In the genomic region with DNA sequence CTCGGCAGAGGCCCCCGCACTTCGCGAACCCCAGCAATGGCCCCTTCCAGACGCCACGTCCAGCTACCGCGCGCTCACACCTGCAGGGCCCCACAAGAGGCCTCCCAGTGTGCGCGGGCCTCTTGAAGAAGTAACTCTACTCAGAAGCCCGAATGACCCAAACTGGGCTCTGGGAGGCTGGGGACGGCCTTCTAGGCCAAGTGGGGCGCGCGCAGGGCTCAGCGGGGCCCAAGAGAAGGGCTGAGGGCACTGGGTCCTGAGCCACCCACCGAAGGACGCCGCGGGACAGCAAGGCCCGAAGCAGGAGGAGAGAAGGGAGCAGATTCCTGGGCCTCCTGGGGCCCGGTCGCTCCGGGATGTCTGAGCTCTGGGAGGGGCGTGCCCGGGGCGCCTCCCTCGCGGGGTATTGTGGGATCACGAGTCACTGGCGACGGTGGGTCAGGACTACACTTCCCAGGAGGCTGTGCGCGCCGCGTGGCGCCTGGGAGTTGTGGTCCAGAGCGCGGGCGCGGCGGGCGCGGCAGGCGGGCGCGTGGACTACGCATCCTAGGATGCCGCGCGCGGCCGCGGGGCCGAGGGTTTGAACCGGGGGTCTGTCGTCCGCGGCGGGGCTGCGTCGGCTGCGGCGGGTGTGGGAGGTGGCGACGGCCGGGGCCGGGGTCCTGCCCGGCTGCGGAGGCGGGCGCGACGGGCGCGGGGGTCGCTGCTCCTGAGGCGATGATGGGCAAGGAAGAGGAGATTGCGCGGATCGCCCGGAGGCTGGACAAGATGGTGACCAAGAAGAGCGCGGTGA, we compare ENCODE assay signal across 8 cellular contexts. TPM values are rescaled to one million over a fixed set of nuclear protein-coding genes. Genes with fewer than 3 reads are reported as not detected.
DNase-seq lines count a peak whose midpoint lies in the region; ATAC-seq and TF ChIP-seq lines count a peak whose summit lies in the region.

TCEA2 (plus strand) TSS at position 603 of the 793 bp plus-strand sequence; CDS start at position 718, 115 bp downstream.

- H2AFZ ChIP-seq in OCI-LY3 (ENCODE audit: low read depth, low read length) = peak within 1 kb of the TSS; percentile 83; the same call in 1 of the 2 replicates

- intact Hi-C loops in mucosa of descending colon (cut with DNase I, micrococcal nuclease) = no loop called here

- H3K79me2 ChIP-seq in OCI-LY3 (ENCODE audit: low read length) = no peaks in the 10 kb centered on the region

- peak within 1 kb of the TSS; percentile 91 for H3K4me2 ChIP-seq in OCI-LY3 (ENCODE audit: low read length)

- peak within 1 kb of the TSS; percentile 78 for H3K9ac ChIP-seq in OCI-LY3 (ENCODE audit: low read length)

- H4K20me1 ChIP-seq in OCI-LY3 (ENCODE audit: insufficient read depth, low read length) = no peaks in the 10 kb centered on the region

- H3K4me3 ChIP-seq in OCI-LY3 (ENCODE audit: low read length) (peak within 1 kb of the TSS; percentile 88), epithelial cell of esophagus (ENCODE audit: low read length) (peak within 1 kb of the TSS; percentile 75), mucosa of descending colon (peak within 1 kb of the TSS; percentile 42)

- no peak within 1 kb of the TSS for H3K27ac ChIP-seq in OCI-LY3 (ENCODE audit: low read length)

- H3K4me1 ChIP-seq in OCI-LY3 (ENCODE audit: low read length) = peaks cover 29% of the 10 kb centered on the region
- H3K4me1 ChIP-seq in mucosa of descending colon (ENCODE audit: low read depth) = peaks cover 4% of the 10 kb centered on the region

- no peak for TF ChIP-seq CTCF in OCI-LY3 (IDR thresholded peaks at IDR 0.05; ENCODE audit: low read depth, low read length)
- no peak for TF ChIP-seq CTCF in epithelial cell of esophagus (IDR thresholded peaks at IDR 0.05; ENCODE audit: insufficient read depth, low read depth, low read length, missing control alignments)
- no peak for TF ChIP-seq CTCF in mucosa of descending colon (IDR thresholded peaks at IDR 0.05)

- H3K36me3 ChIP-seq in OCI-LY3 (replicated peaks; ENCODE audit: low read depth, low read length) = no peaks in the 10 kb centered on the region
- H3K36me3 ChIP-seq in mucosa of descending colon (ENCODE audit: low read depth) = no peaks in the 10 kb centered on the region

- H3K27me3 ChIP-seq in OCI-LY3 (ENCODE audit: low read depth, low read length) = peaks cover 4% of the 10 kb centered on the region; the same call in 1 of the 2 replicates

- H3K9me3 ChIP-seq in OCI-LY3 (ENCODE audit: insufficient read depth, low read length) (no peaks in the 10 kb centered on the region), mucosa of descending colon (no peaks in the 10 kb centered on the region)

- DNase-seq in COR-L47 (lab: John Stamatoyannopoulos, UW) = peak; percentile 93
- peak; percentile 100 for DNase-seq in HuH-7.5 (ENCODE audit: low spot score)
- DNase-seq in activated T-cell treated with anti-CD3 and anti-CD28 coated beads for 24 hours (ENCODE audit: low read depth) = peak; percentile 91
- peak; percentile 97 for DNase-seq in epithelial cell of esophagus (ENCODE audit: low read depth)
- DNase-seq in mucosa of descending colon = peak; percentile 97
- DNase-seq in stimulated activated CD8-positive, alpha-beta memory T cell treated with anti-CD3 and anti-CD28 coated beads, Interleukin-4, amount 100 ng/mL, for 1 hour (ENCODE audit: low read depth in 2 of 2, low spot score in 1 of 2) = peak; percentile 83 to 89

- ATAC-seq in GM21515 (IDR thresholded peaks at IDR 0.05; ENCODE audit: unreplicated experiment) (peak; percentile 70), mucosa of descending colon (peak; percentile 96)

RNA-seq across cellular contexts. Expression of gene TCEA2, which starts in this region (rescaled TPM):
- total RNA-seq in mucosa of descending colon = 10 to 100 TPM in 1 of 3 donors, 1 to 10 TPM in 2; 4.1 to 46.1 (median 9.5) TPM
